Comparison of ENCODE assay signal across 2 cellular contexts in the genomic region with DNA sequence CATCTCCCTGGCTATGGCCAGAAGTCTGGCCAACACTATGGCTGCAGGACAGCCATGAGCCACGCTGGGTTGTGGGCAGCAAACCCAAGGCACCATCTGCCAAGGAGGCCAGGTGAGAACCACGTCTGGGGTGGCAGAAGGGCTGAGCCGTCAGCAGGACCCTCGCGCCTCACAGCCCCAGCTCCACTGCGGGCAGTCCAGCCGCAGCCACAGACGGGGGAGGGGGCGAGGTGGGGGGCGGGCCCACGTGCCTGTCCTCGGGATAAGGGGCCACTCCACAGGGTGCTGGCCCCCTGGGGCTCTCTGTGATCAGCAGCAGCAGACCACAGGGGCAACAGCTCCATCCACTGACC.
A peak's percentile ranks its signal among the peaks of the same experiment; 100 is the strongest.
TF ChIP-seq lines count a peak whose summit lies in the region.

No MANE protein-coding gene starts in this region.

TF ChIP-seq in HEK293, 187 proteins besides CTCF, POLR2A, EP300 and RAD21 (continued from another document):
- TF ChIP-seq GLIS1 (tag by site-specific recombination; IDR thresholded peaks at IDR 0.05) (0 out of 2 replicates have a peak, but pooled peaks have one; percentile 21), ZIC2 (tag by site-specific recombination; IDR thresholded peaks at IDR 0.05) (peak; percentile 43)

TF ChIP-seq in H1, 55 proteins besides CTCF, POLR2A, EP300 and RAD21:
- TF ChIP-seq TEAD4 (IDR thresholded peaks at IDR 0.05; ENCODE audit: low read depth, low read length) (no peak), CREB1 (IDR thresholded peaks at IDR 0.05) (no peak), BRCA1 (IDR thresholded peaks at IDR 0.05; ENCODE audit: low read depth, low read length) (no peak), MAFK (IDR thresholded peaks at IDR 0.05; ENCODE audit: low read depth, low read length) (no peak), PHF8 (conservative IDR thresholded peaks at IDR 0.05; ENCODE audit: low read depth, low read length) (no peak), POU5F1 (IDR thresholded peaks at IDR 0.05; ENCODE audit: low read depth, low read length) (no peak), SRF (IDR thresholded peaks at IDR 0.05; ENCODE audit: low read depth, low read length) (no peak), HDAC2 (IDR thresholded peaks at IDR 0.05; ENCODE audit: borderline replicate concordance in 1 of 2, low read depth in 2 of 2, low read length in 2 of 2) (no peak)
